In genomic region chr4:85474818-85475630, GRCh38 we compare ENCODE assay signal across 1 cellular context.
A peak's percentile ranks its signal among the peaks of the same experiment; 100 is the strongest.
TF ChIP-seq lines count a peak whose summit lies in the region.

Gene ARHGAP24 (plus strand): TSS chr4:85475150.

TF ChIP-seq in HCT116, 20 proteins besides CTCF, POLR2A, EP300 and RAD21 (continued from another document):
- TF ChIP-seq REST (IDR thresholded peaks at IDR 0.05; ENCODE audit: low read depth), result no peak
- TF ChIP-seq SIN3A (IDR thresholded peaks at IDR 0.05; ENCODE audit: low read depth), result 0 out of 2 replicates have a peak, but pooled peaks have one; percentile 50
- no peak for TF ChIP-seq ELF1 (IDR thresholded peaks at IDR 0.05; ENCODE audit: borderline replicate concordance, low read depth)
- no peak for TF ChIP-seq EGR1 (IDR thresholded peaks at IDR 0.05; ENCODE audit: low read depth)
- TF ChIP-seq CEBPB (IDR thresholded peaks at IDR 0.05; ENCODE audit: low read depth), result peak; percentile 79
- TF ChIP-seq POLR2AphosphoS5 (IDR thresholded peaks at IDR 0.05; ENCODE audit: low read depth, low read length), result peak; percentile 21; the same call in 1 of the 2 replicates
